Comparison of ENCODE assay signal across 26 cellular contexts in genomic region chr3:169239756-169240155, GRCh38.
"Had no signal": no experiment of that assay in that cellular context is flagged by ENCODE, and none has a peak within 500 bp of the region (broad histone marks: within the 10 kb centered on the region; RNA-seq: fewer than 3 reads in every experiment).

No MANE protein-coding gene starts in this region.

- H3K36me3 ChIP-seq: adrenal gland, breast epithelium, colonic mucosa, gastroesophageal sphincter, left lung, tibial nerve had no signal

- H3K4me1 ChIP-seq: adrenal gland, breast epithelium, colonic mucosa, parathyroid adenoma had no signal

- H3K4me3 ChIP-seq: adrenal gland, breast epithelium, colonic mucosa, gastroesophageal sphincter, left lung, mucosa of descending colon, tibial nerve had no signal

- H3K4me1 Mint-ChIP-seq: stimulated activated effector memory CD8-positive, alpha-beta T cell treated with anti-CD3 and anti-CD28 coated beads, Interleukin-12 subunit alpha, Interleukin-12 subunit beta, amount 100 ng/mL, for 72 hours had no signal

- ATAC-seq: activated CD4-positive, alpha-beta T cell treated with anti-CD3 and anti-CD28 coated beads for 36 hours; activated T-cell treated with anti-CD3 and anti-CD28 coated beads, Interleukin-2, amount 50 U/mL, for 4 hours; gastroesophageal sphincter; left lung; mucosa of descending colon; right cardiac atrium; stimulated activated effector memory CD8-positive, alpha-beta T cell treated with anti-CD3 and anti-CD28 coated beads, Interleukin-12 subunit alpha, Interleukin-12 subunit beta, amount 100 ng/mL, for 72 hours; stimulated activated naive CD8-positive, alpha-beta T cell treated with anti-CD3 and anti-CD28 coated beads, Interleukin-15, amount 100 ng/mL, for 72 hours had no signal

- DNase-seq: activated B cell treated with CpG ODN at 0.5 μM for 24 hours; activated CD4-positive, alpha-beta T cell treated with anti-CD3 and anti-CD28 coated beads for 36 hours; activated CD4-positive, alpha-beta T cell treated with anti-CD3 and anti-CD28 coated beads, Interleukin-2, amount 50 U/mL, for 48 hours; activated CD8-positive, alpha-beta memory T cell treated with anti-CD3 and anti-CD28 coated beads, Interleukin-2, amount 50 U/mL, for 48 hours; activated naive CD4-positive, alpha-beta T cell; activated T-cell treated with anti-CD3 and anti-CD28 coated beads, Interleukin-2, amount 50 U/mL, for 4 hours; adrenal gland; colonic mucosa; head of caudate nucleus; left lung; mesenchymal stem cell; mucosa of descending colon; nucleus accumbens; right cardiac atrium; stimulated activated CD4-positive, alpha-beta T cell treated with anti-CD3 and anti-CD28 coated beads, Interleukin-12 subunit alpha, Interleukin-12 subunit beta, amount 100 ng/mL, for 4 hours; stimulated activated naive CD8-positive, alpha-beta T cell treated with anti-CD3 and anti-CD28 coated beads, Interleukin-15, amount 100 ng/mL, for 72 hours had no signal

- H3K9me3 ChIP-seq: adrenal gland, breast epithelium, colonic mucosa, gastroesophageal sphincter, left lung, mucosa of descending colon, tibial nerve had no signal

- H3K4me3 Mint-ChIP-seq: activated B cell treated with CpG ODN at 0.5 μM for 24 hours; activated CD4-positive, alpha-beta T cell treated with anti-CD3 and anti-CD28 coated beads for 36 hours; activated naive CD8-positive, alpha-beta T cell; activated T-cell treated with anti-CD3 and anti-CD28 coated beads, Interleukin-2, amount 50 U/mL, for 4 hours; stimulated activated effector memory CD8-positive, alpha-beta T cell treated with anti-CD3 and anti-CD28 coated beads, Interleukin-12 subunit alpha, Interleukin-12 subunit beta, amount 100 ng/mL, for 72 hours; stimulated activated naive CD8-positive, alpha-beta T cell treated with anti-CD3 and anti-CD28 coated beads, Interleukin-15, amount 100 ng/mL, for 72 hours; T-helper 1 cell treated with Interleukin-12 subunit alpha and Interleukin-12 subunit beta and Interleukin-4 antibody, amounts not matched to agents 30 μg/mL and 1 μg/mL, for 36 hours had no signal

- H3K9me3 Mint-ChIP-seq: activated B cell treated with CpG ODN at 0.5 μM for 24 hours; activated T-cell treated with anti-CD3 and anti-CD28 coated beads, Interleukin-2, amount 50 U/mL, for 4 hours; activated T-helper 2 cell treated with anti-CD3 and anti-CD28 coated beads, Interferon-gamma antibody, Interleukin-2, Interleukin-4, amounts not matched to agents 10 μg/mL and 5 μg/mL and 100 μg/mL, durations not matched to agents 14 hours and 24 hours and 36 hours; stimulated activated naive CD8-positive, alpha-beta T cell treated with anti-CD3 and anti-CD28 coated beads, Interleukin-15, amount 100 ng/mL, for 72 hours; T-helper 1 cell treated with Interleukin-12 subunit alpha and Interleukin-12 subunit beta and Interleukin-4 antibody, amounts not matched to agents 30 μg/mL and 1 μg/mL, for 36 hours had no signal

- H3K27ac ChIP-seq: adrenal gland, breast epithelium, colonic mucosa, epithelial cell of prostate, gastroesophageal sphincter, parathyroid adenoma had no signal

- H3K27ac Mint-ChIP-seq: activated B cell treated with CpG ODN at 0.5 μM for 24 hours; activated CD4-positive, alpha-beta T cell treated with anti-CD3 and anti-CD28 coated beads for 36 hours; activated naive CD8-positive, alpha-beta T cell; activated T-helper 2 cell treated with anti-CD3 and anti-CD28 coated beads, Interferon-gamma antibody, Interleukin-2, Interleukin-4, amounts not matched to agents 10 μg/mL and 5 μg/mL and 100 μg/mL, durations not matched to agents 14 hours and 24 hours and 36 hours; stimulated activated effector memory CD8-positive, alpha-beta T cell treated with anti-CD3 and anti-CD28 coated beads, Interleukin-12 subunit alpha, Interleukin-12 subunit beta, amount 100 ng/mL, for 72 hours; stimulated activated naive CD8-positive, alpha-beta T cell treated with anti-CD3 and anti-CD28 coated beads, Interleukin-15, amount 100 ng/mL, for 72 hours; T-helper 1 cell treated with Interleukin-12 subunit alpha and Interleukin-12 subunit beta and Interleukin-4 antibody, amounts not matched to agents 30 μg/mL and 1 μg/mL, for 36 hours had no signal

- FAIRE-seq: urothelium cell line had no signal

- H3K36me3 Mint-ChIP-seq: activated naive CD8-positive, alpha-beta T cell; stimulated activated effector memory CD8-positive, alpha-beta T cell treated with anti-CD3 and anti-CD28 coated beads, Interleukin-12 subunit alpha, Interleukin-12 subunit beta, amount 100 ng/mL, for 72 hours had no signal
